In the genomic region with DNA sequence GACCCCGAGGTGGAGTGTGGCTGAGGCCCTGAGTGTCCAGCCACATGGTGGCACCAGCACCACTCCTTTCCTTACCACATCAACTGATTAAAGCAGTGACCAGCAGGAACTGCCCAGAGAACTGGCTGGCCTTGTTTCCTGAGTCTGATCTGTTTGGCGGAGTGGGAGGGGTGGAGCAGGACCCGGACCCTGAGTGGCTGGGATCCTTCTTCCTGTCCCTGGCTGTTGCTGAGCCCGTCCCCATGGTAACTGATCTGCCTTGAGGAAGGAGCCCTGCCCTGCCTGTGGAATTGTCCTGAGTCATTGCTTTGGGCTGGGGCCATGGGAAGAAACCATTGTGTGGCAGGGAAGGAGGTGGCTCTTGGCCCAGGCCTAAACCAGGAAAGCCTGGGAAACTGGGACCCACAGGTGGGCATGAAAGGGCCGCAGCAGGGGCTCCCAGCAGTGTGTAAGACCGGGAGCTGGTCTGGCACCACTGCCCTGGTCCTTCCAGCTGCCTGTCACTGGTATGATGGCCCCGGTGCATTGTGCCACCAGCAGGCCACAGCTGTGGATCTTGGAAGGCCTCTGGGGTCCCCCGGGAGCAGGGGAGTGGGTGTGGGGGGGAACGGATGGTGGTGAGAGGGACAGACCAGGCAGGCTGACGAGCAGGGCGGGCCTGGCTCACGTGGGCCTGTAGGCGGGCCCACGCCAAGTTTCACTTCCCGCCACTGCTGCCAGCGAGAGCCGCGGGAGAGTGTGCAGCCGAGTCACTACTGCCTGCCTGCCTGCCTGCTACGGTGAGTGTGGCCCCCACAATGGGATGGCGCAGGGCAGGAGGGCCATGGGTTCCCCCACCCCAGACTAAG, we compare ENCODE assay signal across 8 cellular contexts. TPM values are rescaled to one million over a fixed set of nuclear protein-coding genes. Genes with fewer than 3 reads are reported as not detected.
DNase-seq lines count a peak whose midpoint lies in the region; ATAC-seq and TF ChIP-seq lines count a peak whose summit lies in the region.

No MANE protein-coding gene starts in this region.

- no peak overlapping the region for H2AFZ ChIP-seq in hepatocyte

- H3K9ac ChIP-seq in rectal smooth muscle tissue (ENCODE audit: low read length), result peak overlapping the region; percentile 71

- WGBS in hepatocyte (ENCODE audit: low lambda C conversion rate, missing lambda C conversion rate), result 56% methylated on average over 21 of the region's 21 CpGs

- in situ Hi-C loops in astrocyte of the spinal cord (cut with HindIII; ENCODE audit: low sequenced_read_pairs), result no loop called here

- H3K4me3 ChIP-seq in GM12865 (ENCODE audit: low read depth, low read length) (peak overlapping the region; percentile 85), astrocyte of the spinal cord (ENCODE audit: low read depth, low read length) (peak overlapping the region; percentile 27), hepatocyte (no peak overlapping the region), rectal smooth muscle tissue (ENCODE audit: low read length) (peak overlapping the region; percentile 87)

- peak; percentile 81 for ATAC-seq in HG02610 (IDR thresholded peaks at IDR 0.05; ENCODE audit: unreplicated experiment)

- H3K36me3 ChIP-seq in hepatocyte (replicated peaks; ENCODE audit: insufficient read depth, low read depth) (no peaks in the 10 kb centered on the region), rectal smooth muscle tissue (ENCODE audit: control insufficient read depth, insufficient read depth, low read length) (peaks cover 26% of the 10 kb centered on the region)

- H3K27me3 ChIP-seq in hepatocyte (no peaks in the 10 kb centered on the region), rectal smooth muscle tissue (ENCODE audit: control insufficient read depth, insufficient read depth, low read length) (no peaks in the 10 kb centered on the region)

- peak; percentile 45 for TF ChIP-seq CTCF in GM12865 (IDR thresholded peaks at IDR 0.05; ENCODE audit: insufficient read depth, low read depth, low read length, missing control alignments)
- TF ChIP-seq CTCF in astrocyte of the spinal cord (IDR thresholded peaks at IDR 0.05; ENCODE audit: low read depth, low read length), result peak; percentile 77
- peak; percentile 79 for TF ChIP-seq CTCF in hepatocyte (IDR thresholded peaks at IDR 0.05; ENCODE audit: poor library complexity)

- peak overlapping the region; percentile 99 for H3K27ac ChIP-seq in hepatocyte
- H3K27ac ChIP-seq in rectal smooth muscle tissue (ENCODE audit: low read depth, low read length), result peak overlapping the region; percentile 100

- no peaks in the 10 kb centered on the region for H4K20me1 ChIP-seq in hepatocyte (ENCODE audit: insufficient read depth, poor library complexity, severe bottlenecking)

- H3K4me2 ChIP-seq in hepatocyte, result peak overlapping the region; percentile 65

- H3K4me1 ChIP-seq in hepatocyte (ENCODE audit: insufficient read depth) (peaks cover 24% of the 10 kb centered on the region), rectal smooth muscle tissue (ENCODE audit: control insufficient read depth, insufficient read depth, low read length) (peaks cover 34% of the 10 kb centered on the region)

- no peaks in the 10 kb centered on the region for H3K9me2 ChIP-seq in hepatocyte (replicated peaks; ENCODE audit: insufficient read depth)

- DNase-seq in GM12865 (ENCODE audit: low read depth) (peak; percentile 91), NCI-H1105 (lab: John Stamatoyannopoulos, UW) (peak; percentile 18), T1000 (lab: John Stamatoyannopoulos, UW) (peak; percentile 96), astrocyte of the spinal cord (ENCODE audit: low read depth, low spot score) (peak; percentile 100), hepatocyte (ENCODE audit: low spot score) (peak; percentile 98), NCI-H1930 (lab: John Stamatoyannopoulos, UW) (no peak)

- no peaks in the 10 kb centered on the region for H3K9me3 ChIP-seq in hepatocyte (ENCODE audit: low read depth)

- peaks cover 29% of the 10 kb centered on the region for H3K79me2 ChIP-seq in hepatocyte

RNA-seq across cellular contexts. Expression of a gene that starts 19.2 kb away (rescaled TPM):
- 4.5 and 4.9 TPM in 2 replicates for total RNA-seq in hepatocyte
- polyA plus RNA-seq in hepatocyte, result 4.3 and 6.7 TPM in 2 replicates

RNA-seq across cellular contexts. Expression of a gene that starts 25.7 kb away (rescaled TPM):
- total RNA-seq in hepatocyte, result 345 and 381 TPM in 2 replicates
- polyA plus RNA-seq in hepatocyte, result 503 and 581 TPM in 2 replicates

RNA-seq across cellular contexts. Expression of a gene that starts 25.8 kb away (rescaled TPM):
- total RNA-seq in hepatocyte, result 28.1 and 30.4 TPM in 2 replicates
- polyA plus RNA-seq in hepatocyte, result 30.8 and 32.0 TPM in 2 replicates

RNA-seq across cellular contexts. Expression of a gene that starts 35.9 kb away (rescaled TPM):
- total RNA-seq in hepatocyte, result 73.2 and 74.5 TPM in 2 replicates
- polyA plus RNA-seq in hepatocyte, result 71.3 and 79.0 TPM in 2 replicates

RNA-seq across cellular contexts. Expression of a gene that starts 38.2 kb away (rescaled TPM):
- total RNA-seq in hepatocyte, result 172 and 192 TPM in 2 replicates
- 369 TPM in 2 replicates for polyA plus RNA-seq in hepatocyte

Comparison
In these comparisons a context has a peak if more than half of its experiments do, and no peak if none do; other contexts are left out.
1. DNase-seq: peak in GM12865 (single experiment), NCI-H1105 (single experiment), T1000 (single experiment), astrocyte of the spinal cord (single experiment) and hepatocyte (single experiment); none in NCI-H1930 (0 of 2).
2. Peak in every context shown above with its lines, with median percentiles within 50 percentile points of each other: CTCF ChIP-seq.